Comparison of ENCODE assay signal across 8 cellular contexts in the genomic region with DNA sequence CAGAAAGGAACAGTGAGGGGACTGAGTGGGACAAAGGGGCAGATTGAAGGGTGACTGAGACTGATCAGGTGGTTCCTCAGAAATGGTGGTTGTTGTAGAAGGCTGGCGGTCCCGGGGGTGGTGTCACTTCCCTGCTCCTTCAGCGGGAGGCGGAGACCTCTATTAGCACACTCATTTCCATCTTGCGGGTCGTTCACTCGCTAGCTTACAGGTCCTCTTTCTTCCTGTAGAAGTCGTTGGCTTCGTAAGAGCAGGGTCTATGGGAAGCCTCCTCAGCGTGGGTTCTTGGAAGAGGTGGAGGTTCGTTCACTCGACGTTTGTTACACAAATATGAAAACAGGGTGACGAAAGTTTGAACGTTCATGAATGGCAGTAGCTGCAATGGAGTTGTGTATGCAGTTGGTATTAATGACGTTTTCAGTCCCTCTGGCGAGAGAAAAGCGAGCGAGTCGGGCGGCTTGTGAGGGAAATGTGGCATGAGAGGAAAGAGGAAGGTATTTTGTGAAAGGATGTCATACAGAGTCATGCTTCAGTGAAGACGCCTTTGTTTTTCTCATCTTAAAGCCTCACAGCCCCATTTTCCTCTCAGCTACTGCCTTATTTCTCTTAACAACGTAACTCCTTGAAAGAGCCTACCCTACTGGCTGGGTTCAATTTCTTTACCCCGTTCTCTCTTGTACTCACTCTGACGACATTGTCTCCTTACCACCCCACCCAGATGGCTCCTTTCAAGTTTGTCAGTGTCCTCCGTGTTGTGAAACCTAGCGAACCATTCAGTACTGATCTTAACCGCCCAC. TPM values are rescaled to one million over a fixed set of nuclear protein-coding genes. Genes with fewer than 3 reads are reported as not detected.
DNase-seq lines count a peak whose midpoint lies in the region; ATAC-seq and TF ChIP-seq lines count a peak whose summit lies in the region.

No MANE protein-coding gene starts in this region.

- in situ Hi-C loops in astrocyte of the spinal cord (cut with HindIII; ENCODE audit: low sequenced_read_pairs) = no loop called here

- POLR2A ChIA-PET in T-cell (lab: Charles Lee) = interaction anchor here in 1 of 2 donors (0.5 kb wide), 1 partner anchor 199 kb away, joined by 3 read pairs; no protein-coding TSS in a partner anchor

- H3K36me3 Mint-ChIP-seq in T-cell = peaks cover 5% of the 10 kb centered on the region

- CTCF ChIA-PET in T-cell (lab: Charles Lee) = interaction anchor here (0.6 to 1.2 kb wide), 2 partner anchors 9 to 541 kb away, joined by 3 to 7 read pairs; no protein-coding TSS in a partner anchor

- peak overlapping the region; percentile 89 for H3K9ac ChIP-seq in ES-I3 (ENCODE audit: low read depth, low read length)

- peaks cover 13 to 23% (median 21%) of the 10 kb centered on the region in 3 donors for H3K4me1 Mint-ChIP-seq in T-cell

- peak overlapping the region; percentile 95 to 99 (median 96) for H3K4me3 Mint-ChIP-seq in T-cell

- TF ChIP-seq CTCF in astrocyte of the spinal cord (IDR thresholded peaks at IDR 0.05; ENCODE audit: low read depth, low read length) = no peak

- peak; percentile 31 for ATAC-seq in GM21529 (IDR thresholded peaks at IDR 0.05; ENCODE audit: unreplicated experiment)
- peak; percentile 59 to 68 (median 64) for ATAC-seq in T-cell (replicated peaks in 1 of 4)

- H3K36me3 ChIP-seq in ES-I3 (ENCODE audit: insufficient read depth, low read length) = no peaks in the 10 kb centered on the region

- no peaks in the 10 kb centered on the region for H3K9me3 Mint-ChIP-seq in T-cell

- peaks cover 4% of the 10 kb centered on the region; the same call in 1 of the 2 replicates for H3K9me3 ChIP-seq in ES-I3 (ENCODE audit: control insufficient read depth, insufficient read depth, low read length)

- H3K4me1 ChIP-seq in ES-I3 (ENCODE audit: insufficient read depth, low read length) = peaks cover 5% of the 10 kb centered on the region

- H3K27ac Mint-ChIP-seq in T-cell = peak overlapping the region; percentile 93 to 96

- H3K27me3 Mint-ChIP-seq in T-cell = no peaks in the 10 kb centered on the region

- peak overlapping the region; percentile 66 for H3K4me3 ChIP-seq in astrocyte of the spinal cord (ENCODE audit: low read depth, low read length)

- peak; percentile 66 for DNase-seq in LHCN-M2 (ENCODE audit: low read depth)
- peak; percentile 20 to 71 (median 49) for DNase-seq in T-cell
- DNase-seq in astrocyte of the spinal cord (ENCODE audit: low read depth, low spot score) = peak; percentile 50
- peak; percentile 31 for DNase-seq in iPS-NIHi11 (ENCODE audit: low spot score)
- peak; percentile 41 for DNase-seq in stimulated activated CD4-positive, alpha-beta T cell treated with anti-CD3 and anti-CD28 coated beads, Interleukin-12 subunit alpha, Interleukin-12 subunit beta, amount 100 ng/mL, for 4 hours
- no peak for DNase-seq in ecto neural progenitor cell (ENCODE audit: low spot score)

RNA-seq across cellular contexts. Expression of gene EFCAB13, which starts 0.7 kb away (rescaled TPM):
- total RNA-seq in LHCN-M2 (2014; rRNA removed) (2.9 and 4.3 TPM in 2 replicates), T-cell (10 to 100 TPM; 13.4 to 19.1 (median 15.2) TPM)
- 0.94 TPM for polyA plus RNA-seq in LHCN-M2 (2012)
